1 cellular context compared by ENCODE assay signal in the genomic region with DNA sequence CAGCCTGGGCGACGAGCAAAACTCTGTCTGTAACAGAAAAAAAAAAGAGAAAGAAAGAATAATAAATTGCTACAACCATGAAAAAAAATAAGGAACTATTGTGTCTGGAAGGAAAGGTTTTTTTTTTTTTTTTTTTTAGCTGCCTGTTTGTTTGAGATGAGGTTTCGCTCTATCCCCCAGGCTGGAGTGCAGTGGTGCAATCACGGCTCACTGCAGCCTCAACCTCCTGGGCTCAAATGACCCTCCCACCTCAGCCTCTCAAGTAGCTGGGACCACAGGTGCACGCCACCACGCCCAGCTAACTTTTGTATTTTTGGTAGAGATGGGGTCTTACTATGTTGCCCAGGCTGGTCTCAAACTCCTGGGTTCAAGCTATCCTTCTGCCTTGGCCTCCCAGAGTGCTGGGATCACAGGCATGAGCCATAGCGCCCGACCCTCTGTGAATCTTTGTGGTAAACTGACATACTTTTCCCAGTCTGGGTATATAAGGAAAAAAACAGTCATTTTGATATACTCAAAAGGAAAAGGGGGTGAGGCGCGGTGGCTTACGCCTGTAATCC.
TF ChIP-seq lines count a peak whose summit lies in the region.

No MANE protein-coding gene starts in this region.

TF ChIP-seq in K562, 482 proteins besides CTCF, POLR2A, EP300 and RAD21:
- TF ChIP-seq ZNF121 (CRISPR knock-in tag; conservative IDR thresholded peaks at IDR 0.05), result peak; percentile 77
